ENCODE assay signal across 1 cellular context in the genomic region with DNA sequence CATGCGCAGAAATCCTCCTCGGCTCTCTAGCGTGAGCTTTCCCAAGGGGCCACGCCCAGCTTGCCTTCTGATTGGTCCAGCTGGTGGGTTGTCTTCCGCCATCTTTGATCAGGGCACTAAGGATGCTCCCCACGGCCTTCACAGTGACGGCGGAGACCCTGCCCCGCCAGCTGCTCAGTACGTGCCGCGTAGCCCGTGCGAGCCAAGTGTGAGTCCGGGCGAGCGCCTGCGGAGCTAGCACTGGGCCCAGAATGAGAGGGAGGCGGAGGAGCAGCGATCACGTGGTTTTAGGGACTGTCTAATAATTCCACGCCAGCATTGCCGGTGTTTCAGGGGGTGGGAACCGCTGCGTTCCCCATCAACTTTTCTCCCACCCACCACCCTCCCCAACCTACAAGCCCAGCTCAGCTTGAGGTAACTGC.
TF ChIP-seq lines count a peak whose summit lies in the region.

No MANE protein-coding gene starts in this region.

TF ChIP-seq in H1, 55 proteins besides CTCF, POLR2A, EP300 and RAD21:
- no peak for TF ChIP-seq KDM1A (IDR thresholded peaks at IDR 0.05; ENCODE audit: borderline replicate concordance, low read length)
- no peak for TF ChIP-seq BCL11A (IDR thresholded peaks at IDR 0.05; ENCODE audit: low read depth in 2 of 2, low read length in 2 of 2)
- TF ChIP-seq POLR2AphosphoS5 (IDR thresholded peaks at IDR 0.05; ENCODE audit: low read depth, low read length) = peak; percentile 70
- no peak for TF ChIP-seq RNF2 (IDR thresholded peaks at IDR 0.05; ENCODE audit: borderline replicate concordance, low read depth, low read length, missing control alignments, poor library complexity, severe bottlenecking)
- TF ChIP-seq GTF2F1 (IDR thresholded peaks at IDR 0.05; ENCODE audit: borderline replicate concordance, low read depth, low read length) = peak; percentile 55; the same call in 1 of the 2 replicates
- peak; percentile 78 for TF ChIP-seq EGR1 (IDR thresholded peaks at IDR 0.05; ENCODE audit: borderline replicate concordance, low read depth, low read length)
- TF ChIP-seq CEBPB (IDR thresholded peaks at IDR 0.05; ENCODE audit: low read depth, low read length) = no peak
- TF ChIP-seq CTBP2 (IDR thresholded peaks at IDR 0.05; ENCODE audit: borderline replicate concordance, insufficient read depth, insufficient read length, low read length) = no peak
- 0 out of 2 replicates have a peak, but pooled peaks have one; percentile 66 for TF ChIP-seq TCF12 (IDR thresholded peaks at IDR 0.05; ENCODE audit: low read depth, low read length)
- 0 out of 2 replicates have a peak, but pooled peaks have one; percentile 41 for TF ChIP-seq CHD2 (IDR thresholded peaks at IDR 0.05; ENCODE audit: low read length)
- no peak; the same call in 1 of the 2 replicates for TF ChIP-seq GABPA (IDR thresholded peaks at IDR 0.05; ENCODE audit: borderline replicate concordance, insufficient read depth, low read length)
- no peak for TF ChIP-seq SIRT6 (IDR thresholded peaks at IDR 0.05; ENCODE audit: low read length)
- TF ChIP-seq TAF1 (IDR thresholded peaks at IDR 0.05; ENCODE audit: low read depth, low read length) = peak; percentile 91
- TF ChIP-seq YY1 (IDR thresholded peaks at IDR 0.05; ENCODE audit: low read depth, low read length) = peak; percentile 99
- TF ChIP-seq CBX5 (IDR thresholded peaks at IDR 0.05; ENCODE audit: low read depth, low read length) = no peak
- TF ChIP-seq RBBP5 (IDR thresholded peaks at IDR 0.05; ENCODE audit: borderline replicate concordance, low read depth, low read length) = no peak
- peak; percentile 57; the same call in 1 of the 2 replicates for TF ChIP-seq ATF3 (IDR thresholded peaks at IDR 0.05; ENCODE audit: insufficient read depth, low read depth, low read length)
- TF ChIP-seq SIX5 (IDR thresholded peaks at IDR 0.05; ENCODE audit: low read depth, low read length) = no peak; the same call in 1 of the 2 replicates
- TF ChIP-seq SIN3A (conservative IDR thresholded peaks at IDR 0.05 in 1 of 2, IDR thresholded peaks at IDR 0.05 in 1 of 2; ENCODE audit: low read depth in 1 of 2, low read length in 2 of 2) = peak; percentile 92 to 94; a peak in 2 of 4 replicates
- peak; percentile 78 for TF ChIP-seq TAF7 (optimal IDR thresholded peaks at IDR 0.05; ENCODE audit: borderline replicate concordance, low read depth, low read length)
- peak; percentile 11 for TF ChIP-seq KDM4A (IDR thresholded peaks at IDR 0.05; ENCODE audit: low read depth, low read length, severe bottlenecking)
- TF ChIP-seq ASH2L (IDR thresholded peaks at IDR 0.05; ENCODE audit: low read length) = peak; percentile 45
- peak; percentile 31; the same call in 1 of the 2 replicates for TF ChIP-seq NRF1 (IDR thresholded peaks at IDR 0.05; ENCODE audit: low read depth, low read length)
- TF ChIP-seq TEAD4 (IDR thresholded peaks at IDR 0.05; ENCODE audit: low read depth, low read length) = peak; percentile 41; the same call in 1 of the 2 replicates
- no peak for TF ChIP-seq JUND (IDR thresholded peaks at IDR 0.05; ENCODE audit: low read length)
- TF ChIP-seq USF2 (IDR thresholded peaks at IDR 0.05; ENCODE audit: low read length) = peak; percentile 91
- no peak for TF ChIP-seq SRF (IDR thresholded peaks at IDR 0.05; ENCODE audit: low read depth, low read length)
- TF ChIP-seq, protein P1, sequence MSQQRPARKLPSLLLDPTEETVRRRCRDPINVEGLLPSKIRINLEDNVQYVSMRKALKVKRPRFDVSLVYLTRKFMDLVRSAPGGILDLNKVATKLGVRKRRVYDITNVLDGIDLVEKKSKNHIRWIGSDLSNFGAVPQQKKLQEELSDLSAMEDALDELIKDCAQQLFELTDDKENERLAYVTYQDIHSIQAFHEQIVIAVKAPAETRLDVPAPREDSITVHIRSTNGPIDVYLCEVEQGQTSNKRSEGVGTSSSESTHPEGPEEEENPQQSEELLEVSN (IDR thresholded peaks at IDR 0.05) = peak; percentile 54
- TF ChIP-seq CREB1 (IDR thresholded peaks at IDR 0.05) = peak; percentile 94
- TF ChIP-seq BRCA1 (IDR thresholded peaks at IDR 0.05; ENCODE audit: low read depth, low read length) = no peak
- TF ChIP-seq HDAC2 (IDR thresholded peaks at IDR 0.05; ENCODE audit: borderline replicate concordance in 1 of 2, low read depth in 2 of 2, low read length in 2 of 2) = peak in 1 of 2 experiments; percentile 76; a peak in 1 of 4 replicates
- peak; percentile 26 for TF ChIP-seq NANOG (IDR thresholded peaks at IDR 0.05; ENCODE audit: insufficient read depth, low read depth, low read length, poor library complexity, severe bottlenecking)
- no peak; the same call in 1 of the 2 replicates for TF ChIP-seq MAFK (IDR thresholded peaks at IDR 0.05; ENCODE audit: low read depth, low read length)
- no peak for TF ChIP-seq RFX5 (IDR thresholded peaks at IDR 0.05; ENCODE audit: borderline replicate concordance, low read depth, low read length)
- peak; percentile 77; the same call in 1 of the 2 replicates for TF ChIP-seq SP1 (IDR thresholded peaks at IDR 0.05; ENCODE audit: low read depth, low read length)
- TF ChIP-seq, protein P2, sequence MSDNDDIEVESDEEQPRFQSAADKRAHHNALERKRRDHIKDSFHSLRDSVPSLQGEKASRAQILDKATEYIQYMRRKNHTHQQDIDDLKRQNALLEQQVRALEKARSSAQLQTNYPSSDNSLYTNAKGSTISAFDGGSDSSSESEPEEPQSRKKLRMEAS (IDR thresholded peaks at IDR 0.05) = peak; percentile 90
- peak; percentile 23; the same call in 1 of the 2 replicates for TF ChIP-seq SP4 (IDR thresholded peaks at IDR 0.05; ENCODE audit: low read length)
- TF ChIP-seq SAP30 (IDR thresholded peaks at IDR 0.05; ENCODE audit: insufficient read depth, insufficient replicate concordance, low read length) = no peak
- TF ChIP-seq, protein P3, sequence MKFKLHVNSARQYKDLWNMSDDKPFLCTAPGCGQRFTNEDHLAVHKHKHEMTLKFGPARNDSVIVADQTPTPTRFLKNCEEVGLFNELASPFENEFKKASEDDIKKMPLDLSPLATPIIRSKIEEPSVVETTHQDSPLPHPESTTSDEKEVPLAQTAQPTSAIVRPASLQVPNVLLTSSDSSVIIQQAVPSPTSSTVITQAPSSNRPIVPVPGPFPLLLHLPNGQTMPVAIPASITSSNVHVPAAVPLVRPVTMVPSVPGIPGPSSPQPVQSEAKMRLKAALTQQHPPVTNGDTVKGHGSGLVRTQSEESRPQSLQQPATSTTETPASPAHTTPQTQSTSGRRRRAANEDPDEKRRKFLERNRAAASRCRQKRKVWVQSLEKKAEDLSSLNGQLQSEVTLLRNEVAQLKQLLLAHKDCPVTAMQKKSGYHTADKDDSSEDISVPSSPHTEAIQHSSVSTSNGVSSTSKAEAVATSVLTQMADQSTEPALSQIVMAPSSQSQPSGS (IDR thresholded peaks at IDR 0.05; ENCODE audit: low read length) = no peak
- no peak for TF ChIP-seq SP2 (IDR thresholded peaks at IDR 0.05; ENCODE audit: low read length)
- no peak for TF ChIP-seq SUZ12 (IDR thresholded peaks at IDR 0.05; ENCODE audit: low read length)
- TF ChIP-seq CHD1 (IDR thresholded peaks at IDR 0.05; ENCODE audit: low read depth, low read length) = no peak
- TF ChIP-seq TBP (IDR thresholded peaks at IDR 0.05; ENCODE audit: low read depth, low read length) = peak; percentile 84
- no peak for TF ChIP-seq EZH2 (IDR thresholded peaks at IDR 0.05; ENCODE audit: low read depth, low read length, severe bottlenecking)
